ENCODE assay signal across 8 cellular contexts in the genomic region with DNA sequence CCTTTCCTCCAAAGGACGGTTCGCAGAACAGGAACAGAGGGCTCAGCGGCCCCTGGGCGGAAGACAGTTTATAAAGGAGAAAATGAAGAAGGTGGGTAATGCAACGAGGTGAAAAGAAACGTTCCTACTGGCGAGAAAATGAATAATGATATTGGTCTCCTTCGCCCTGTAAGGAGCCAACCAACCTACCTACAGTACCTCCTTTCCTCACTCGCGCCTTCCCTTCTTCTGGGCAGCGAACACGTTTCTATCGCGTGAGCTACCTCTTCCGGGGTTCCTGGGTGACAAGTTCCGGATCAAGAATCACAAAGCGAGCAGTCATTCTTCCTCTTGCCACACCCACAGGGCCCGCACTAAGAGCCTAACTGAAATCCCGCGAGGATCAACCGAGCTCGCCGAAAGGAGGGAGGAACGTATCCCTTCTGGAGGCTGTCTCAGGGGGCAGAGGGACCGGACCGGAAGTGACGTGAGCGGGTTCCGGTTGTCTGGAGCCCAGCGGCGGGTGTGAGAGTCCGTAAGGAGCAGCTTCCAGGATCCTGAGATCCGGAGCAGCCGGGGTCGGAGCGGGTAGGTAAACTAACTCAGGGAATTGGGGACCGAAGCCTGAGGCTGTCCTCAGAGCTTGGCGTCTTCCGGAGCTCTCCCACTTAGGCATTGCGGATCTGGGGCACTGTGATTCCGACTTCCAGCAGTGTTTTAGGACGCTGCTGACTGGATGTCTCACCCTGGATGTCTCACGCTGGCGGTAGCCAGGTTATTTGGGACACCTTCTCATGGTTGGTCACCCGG. TPM values are rescaled to one million over a fixed set of nuclear protein-coding genes. Genes with fewer than 3 reads are reported as not detected.
DNase-seq lines count a peak whose midpoint lies in the region; ATAC-seq and TF ChIP-seq lines count a peak whose summit lies in the region.

A gene (minus strand): TSS at position 249 of the 789 bp plus-strand sequence. CDS start 9,452 bp downstream, outside the sequence.
A gene (plus strand): TSS at position 473 of the 789 bp plus-strand sequence. CDS start 23,793 bp downstream, outside the sequence.

- 0 to 1% (median 0%) methylated on average over 41 to 45 of the region's 45 CpGs for WGBS in ovary, 3 donors
- WGBS in thyroid gland, 2 donors = 0% methylated on average over 34 to 36 of the region's 45 CpGs

- peak; percentile 97 for ATAC-seq in HG02678 (IDR thresholded peaks at IDR 0.05; ENCODE audit: unreplicated experiment)
- ATAC-seq in activated naive CD8-positive, alpha-beta T cell treated with anti-CD3 and anti-CD28 coated beads, Interleukin-2, amount 10 ng/mL, durations not matched to agents 7 days and 5 days (ENCODE audit: low read depth) = peak; percentile 99

- H3K27ac Mint-ChIP-seq in activated naive CD8-positive, alpha-beta T cell treated with anti-CD3 and anti-CD28 coated beads, Interleukin-2, amount 10 ng/mL, durations not matched to agents 7 days and 5 days = peak within 1 kb of the TSS; percentile 95

- H3K36me3 ChIP-seq in SU-DHL-6 (ENCODE audit: low read length) (no peaks in the 10 kb centered on the region), ovary (no peaks in the 10 kb centered on the region), thyroid gland (no peaks in the 10 kb centered on the region)

- peaks cover 27% of the 10 kb centered on the region for H3F3A ChIP-seq in SU-DHL-6 (ENCODE audit: insufficient read depth)

- H3K4me1 ChIP-seq in ovary (ENCODE audit: insufficient read depth) (peaks cover 8% of the 10 kb centered on the region), thyroid gland (peaks cover 20 to 29% of the 10 kb centered on the region in 2 donors)

- H3K9ac ChIP-seq in SU-DHL-6 (ENCODE audit: low read length) = peak within 1 kb of the TSS; percentile 83

- DNase-seq in NCI-H128 (lab: John Stamatoyannopoulos, UW; ENCODE audit: unreplicated experiment) = peak; percentile 94
- DNase-seq in activated naive CD8-positive, alpha-beta T cell treated with anti-CD3 and anti-CD28 coated beads, Interleukin-2, amount 10 ng/mL, durations not matched to agents 7 days and 5 days = peak; percentile 88
- peak; percentile 96 to 99 (median 99) for DNase-seq in head of caudate nucleus
- peak; percentile 96 to 98 (median 97) for DNase-seq in ovary
- DNase-seq in thyroid gland = peak; percentile 99

- POLR2A ChIA-PET in activated naive CD8-positive, alpha-beta T cell treated with anti-CD3 and anti-CD28 coated beads, Interleukin-2, amount 10 ng/mL, durations not matched to agents 7 days and 5 days (lab: Charles Lee) = interaction anchor here (1.0 to 2.3 kb wide), 8 partner anchors 43 to 258 kb away, joined by 3 to 20 read pairs (median 4); a partner anchor contains a TSS

- no peaks in the 10 kb centered on the region for H3K9me2 ChIP-seq in SU-DHL-6 (replicated peaks; ENCODE audit: insufficient read depth, low read length)

- H3K9me3 Mint-ChIP-seq in activated naive CD8-positive, alpha-beta T cell treated with anti-CD3 and anti-CD28 coated beads, Interleukin-2, amount 10 ng/mL, durations not matched to agents 7 days and 5 days = no peaks in the 10 kb centered on the region

- peaks cover 32% of the 10 kb centered on the region for H3K4me1 Mint-ChIP-seq in activated naive CD8-positive, alpha-beta T cell treated with anti-CD3 and anti-CD28 coated beads, Interleukin-2, amount 10 ng/mL, durations not matched to agents 7 days and 5 days

- intact Hi-C loops in head of caudate nucleus (cut with DNase I) (no loop called here), ovary (cut with DNase I) (loop anchor here in 1 of 4 donors (5.0 to 10.0 kb wide), 2 partner anchors 63 to 1190 kb away; no protein-coding TSS in a partner anchor), thyroid gland (cut with DNase I) (loop anchor here (10.0 kb wide), 1 partner anchor 83 kb away; no protein-coding TSS in a partner anchor)

- no peak for TF ChIP-seq CTCF in SU-DHL-6 (IDR thresholded peaks at IDR 0.05; ENCODE audit: insufficient read depth, low read length, poor library complexity, severe bottlenecking)
- TF ChIP-seq CTCF in ovary (IDR thresholded peaks at IDR 0.05) = no peak
- TF ChIP-seq CTCF in thyroid gland (IDR thresholded peaks at IDR 0.05) = no peak

- H3K4me3 ChIP-seq in SU-DHL-6 (ENCODE audit: insufficient read depth, low read length, poor library complexity, severe bottlenecking) = peak within 1 kb of the TSS; percentile 90
- peak within 1 kb of the TSS; percentile 88 for H3K4me3 ChIP-seq in ovary
- H3K4me3 ChIP-seq in thyroid gland (replicated peaks in 1 of 3) = peak within 1 kb of the TSS; percentile 30 to 60 (median 51)

- peak; percentile 92 for TF ChIP-seq POLR2A in GM10847 (IDR thresholded peaks at IDR 0.05; ENCODE audit: extremely low read depth, insufficient read length)
- TF ChIP-seq POLR2A in ovary (IDR thresholded peaks at IDR 0.05) = peak; percentile 76
- peak; percentile 11 to 85 for TF ChIP-seq POLR2A in thyroid gland (IDR thresholded peaks at IDR 0.05)

- no peaks in the 10 kb centered on the region for H3K9me3 ChIP-seq in SU-DHL-6 (ENCODE audit: insufficient read depth, low read length)
- no peaks in the 10 kb centered on the region for H3K9me3 ChIP-seq in ovary
- H3K9me3 ChIP-seq in thyroid gland = no peaks in the 10 kb centered on the region

- no peaks in the 10 kb centered on the region for H3K27me3 ChIP-seq in SU-DHL-6 (ENCODE audit: low read length)
- no peaks in the 10 kb centered on the region for H3K27me3 ChIP-seq in ovary
- H3K27me3 ChIP-seq in thyroid gland = no peaks in the 10 kb centered on the region

- peaks cover 6% of the 10 kb centered on the region; the same call in 1 of the 2 replicates for H4K20me1 ChIP-seq in SU-DHL-6 (ENCODE audit: low read depth, low read length)

- H3K27ac ChIP-seq in SU-DHL-6 (ENCODE audit: low read depth, low read length) (peak within 1 kb of the TSS; percentile 78), ovary (peak within 1 kb of the TSS; percentile 60 to 81), thyroid gland (peak within 1 kb of the TSS; percentile 58 to 92 (median 80))

- peak within 1 kb of the TSS; percentile 75 for H3K4me2 ChIP-seq in SU-DHL-6 (ENCODE audit: low read depth, low read length, poor library complexity, severe bottlenecking)

- H3K27me3 Mint-ChIP-seq in activated naive CD8-positive, alpha-beta T cell treated with anti-CD3 and anti-CD28 coated beads, Interleukin-2, amount 10 ng/mL, durations not matched to agents 7 days and 5 days = no peaks in the 10 kb centered on the region

- H3K4me3 Mint-ChIP-seq in activated naive CD8-positive, alpha-beta T cell treated with anti-CD3 and anti-CD28 coated beads, Interleukin-2, amount 10 ng/mL, durations not matched to agents 7 days and 5 days = peak within 1 kb of the TSS; percentile 95

- H3K36me3 Mint-ChIP-seq in activated naive CD8-positive, alpha-beta T cell treated with anti-CD3 and anti-CD28 coated beads, Interleukin-2, amount 10 ng/mL, durations not matched to agents 7 days and 5 days = peaks cover 8% of the 10 kb centered on the region

- no peak for TF ChIP-seq EP300 in ovary (IDR thresholded peaks at IDR 0.05)

- peak within 1 kb of the TSS; percentile 60 for H2AFZ ChIP-seq in SU-DHL-6 (ENCODE audit: low read depth, low read length, severe bottlenecking)

- H3K79me2 ChIP-seq in SU-DHL-6 (ENCODE audit: insufficient read depth, low read length) = peaks cover 99% of the 10 kb centered on the region

RNA-seq across cellular contexts. Expression of the first gene that starts in this region (rescaled TPM):
- total RNA-seq in activated naive CD8-positive, alpha-beta T cell treated with anti-CD3 and anti-CD28 coated beads, Interleukin-2, amount 10 ng/mL, durations not matched to agents 7 days and 5 days = 10 to 100 TPM; 16.2 to 17.3 TPM
- 10 to 100 TPM; 11.9 to 28.2 (median 20.0) TPM for total RNA-seq in ovary
- 10 to 100 TPM; 20.0 to 27.2 TPM for polyA plus RNA-seq in ovary
- 10 to 100 TPM in 3 of 4 donors, 1 to 10 TPM in 1; 9.6 to 27.4 (median 21.7) TPM for total RNA-seq in thyroid gland

RNA-seq across cellular contexts. Expression of the second gene that starts in this region (rescaled TPM):
- total RNA-seq in activated naive CD8-positive, alpha-beta T cell treated with anti-CD3 and anti-CD28 coated beads, Interleukin-2, amount 10 ng/mL, durations not matched to agents 7 days and 5 days = 100 to 1,000 TPM; 114 to 116 TPM
- total RNA-seq in ovary (100 to 1,000 TPM; 101 to 667 (median 162) TPM), thyroid gland (100 to 1,000 TPM in 3 of 4 donors, 10 to 100 TPM in 1; 98.5 to 168 (median 125) TPM)
- polyA plus RNA-seq in ovary = 10 to 100 TPM; 63.5 to 76.6 TPM

Comparison
In these comparisons a context has a peak if more than half of its experiments do, and no peak if none do; other contexts are left out.
1. Peak in every context shown above with its lines: DNase-seq, ATAC-seq, H3K4me3 ChIP-seq and H3K27ac ChIP-seq.